1 cellular context compared by ENCODE assay signal in genomic region chr21:43771698-43772367, GRCh38.
TF ChIP-seq lines count a peak whose summit lies in the region.

No MANE protein-coding gene starts in this region.

TF ChIP-seq in endothelial cell of umbilical vein, 7 proteins besides CTCF, POLR2A, EP300 and RAD21 (continued from another document):
- TF ChIP-seq POLR2AphosphoS5 (IDR thresholded peaks at IDR 0.05; ENCODE audit: insufficient read depth, low read depth, low read length) (no peak), GATA2 (IDR thresholded peaks at IDR 0.05; ENCODE audit: insufficient read depth, insufficient read length, low read depth, low read length) (no peak), EZH2 (IDR thresholded peaks at IDR 0.05; ENCODE audit: borderline replicate concordance, low read depth, low read length, severe bottlenecking) (no peak)
TF ChIP-seq in endothelial cell of umbilical vein: peak in this region for 0.
